Comparison of ENCODE assay signal across 16 cellular contexts in the genomic region with DNA sequence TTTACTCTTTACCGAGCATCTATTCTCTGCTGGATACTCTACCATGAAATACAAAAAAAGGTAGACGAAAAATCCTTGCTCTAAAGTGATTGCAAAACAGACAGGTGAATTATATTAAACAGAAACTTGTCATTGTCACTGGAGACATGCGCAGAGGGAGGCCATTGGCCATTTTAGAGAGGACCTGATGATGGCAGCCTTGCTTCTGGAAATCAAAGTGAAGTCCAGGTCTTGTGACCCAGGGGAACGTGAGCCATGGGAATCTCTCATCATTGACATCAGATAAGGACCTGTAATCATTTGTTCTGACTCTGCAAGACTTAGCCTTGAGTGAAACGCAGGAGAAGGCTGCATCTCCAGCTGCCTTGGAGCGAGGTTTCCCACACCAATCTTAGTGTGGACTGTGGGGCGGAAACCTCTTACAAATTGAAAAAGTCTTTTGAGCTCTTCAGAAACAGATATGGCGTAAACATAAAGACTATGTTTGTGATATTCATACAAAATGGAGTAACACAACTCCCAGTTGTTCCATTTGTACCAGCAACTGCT. TPM values are rescaled to one million over a fixed set of nuclear protein-coding genes. Genes with fewer than 3 reads are reported as not detected.
DNase-seq lines count a peak whose midpoint lies in the region; ATAC-seq, FAIRE-seq and TF ChIP-seq lines count a peak whose summit lies in the region.
"Had no signal": no experiment of that assay in that cellular context is flagged by ENCODE, and none has a peak within 500 bp of the region (broad histone marks: within the 10 kb centered on the region; RNA-seq: fewer than 3 reads in every experiment).

No MANE protein-coding gene starts in this region.

- H3K4me2 ChIP-seq in HepG2 (ENCODE audit: low read depth, low read length) = no peak overlapping the region
- no peak overlapping the region; the same call in 1 of the 2 replicates for H3K4me2 ChIP-seq in K562 (ENCODE audit: insufficient read depth, low read length)
- H3K4me2 ChIP-seq: BLaER1 treated with 17β-estradiol and CSF1 and Interleukin-3, amounts not matched to agents 10 nM and 100 nM had no signal

- intact Hi-C loops in right lobe of liver (cut with DNase I) (no loop called here), HepG2 (cut with micrococcal nuclease; ENCODE audit: unreplicated experiment) (no loop called here), K562 (cut with micrococcal nuclease) (no loop called here)

- no peak overlapping the region for H3K4me3 Mint-ChIP-seq in activated naive CD8-positive, alpha-beta T cell treated with anti-CD3 and anti-CD28 coated beads for 36 hours
- H3K4me3 Mint-ChIP-seq: B cell; CD8-positive, alpha-beta T cell had no signal

- DNase-seq in right lobe of liver (no peak), HepG2 (ENCODE audit: low spot score) (no peak), K562 (ENCODE audit: extremely low read depth in 1 of 4, low spot score in 3 of 4) (no peak), left lobe of liver (ENCODE audit: low spot score) (no peak), NCI-H2081 treated with DMSO at 0.1 percent for 48 hours (lab: John Stamatoyannopoulos, UW) (no peak), GM19238 (ENCODE audit: insufficient read length, low spot score) (no peak)
- no peak for DNase-seq in activated naive CD8-positive, alpha-beta T cell treated with anti-CD3 and anti-CD28 coated beads for 36 hours
- DNase-seq: Calu3; CD8-positive, alpha-beta T cell; DMS79 treated with DMSO at 0.1 percent for 48 hours; GF-D8; HCEC 1CT; IMR-90 had no signal

- H3K27ac Mint-ChIP-seq in activated naive CD8-positive, alpha-beta T cell treated with anti-CD3 and anti-CD28 coated beads for 36 hours = no peak overlapping the region
- H3K27ac Mint-ChIP-seq: B cell; CD8-positive, alpha-beta T cell had no signal

- H3K4me1 Mint-ChIP-seq in activated naive CD8-positive, alpha-beta T cell treated with anti-CD3 and anti-CD28 coated beads for 36 hours = no peaks in the 10 kb centered on the region
- H3K4me1 Mint-ChIP-seq: B cell had no signal

- in situ Hi-C loops in HepG2 (cut with HindIII; ENCODE audit: extremely low pct_ligation_motif_present, low pct_unique_long_range_greater_than_20kb) (no loop called here), K562 (cut with MboI) (no loop called here)

- H3K27ac ChIP-seq in right lobe of liver = no peak overlapping the region
- no peak overlapping the region for H3K27ac ChIP-seq in HepG2 (ENCODE audit: extremely low read length, insufficient read depth, low read length)
- H3K27ac ChIP-seq in K562 (ENCODE audit: extremely low read depth, low read depth, low read length) = no peak overlapping the region
- H3K27ac ChIP-seq: BLaER1 treated with 17β-estradiol and CSF1 and Interleukin-3, amounts not matched to agents 10 nM and 100 nM; HL-60 had no signal

- H3K9me3 ChIP-seq in right lobe of liver (no peaks in the 10 kb centered on the region), HepG2 (ENCODE audit: low read length) (no peaks in the 10 kb centered on the region), K562 (replicated peaks; ENCODE audit: control insufficient read depth, insufficient read depth, low read depth, low read length) (no peaks in the 10 kb centered on the region)

- H4K20me1 ChIP-seq in HepG2 (ENCODE audit: insufficient read depth, low read length) (no peaks in the 10 kb centered on the region), K562 (replicated peaks; ENCODE audit: control insufficient read depth, insufficient read depth, low read length) (no peaks in the 10 kb centered on the region)
- H4K20me1 ChIP-seq: BLaER1 treated with 17β-estradiol and CSF1 and Interleukin-3, amounts not matched to agents 10 nM and 100 nM had no signal

- TF ChIP-seq CTCF in right lobe of liver (IDR thresholded peaks at IDR 0.05) (peak in 1 of 4 donors; percentile 26), HepG2 (CRISPR knock-in tag; IDR thresholded peaks at IDR 0.05) (no peak), K562 (IDR thresholded peaks at IDR 0.05 in 2 of 3, conservative IDR thresholded peaks at IDR 0.05 in 1 of 3; ENCODE audit: insufficient read depth in 2 of 3, low read depth in 1 of 3, low read length in 3 of 3) (peak in 1 of 3 experiments; percentile 26; a peak in 2 of 6 replicates)

- CTCF ChIA-PET in HepG2 (lab: Yijun Ruan, JAX; ENCODE audit: low intra/inter-chr PET ratio, low total read pairs) (no interaction called here), K562 (lab: Yijun Ruan, JAX; ENCODE audit: low intra/inter-chr PET ratio) (no interaction called here)

- TF ChIP-seq RAD21 in HepG2 (CRISPR knock-in tag; IDR thresholded peaks at IDR 0.05) (no peak), K562 (CRISPR knock-in tag; conservative IDR thresholded peaks at IDR 0.05 in 1 of 2, IDR thresholded peaks at IDR 0.05 in 1 of 2) (peak in 1 of 2 experiments; percentile 48; a peak in 2 of 4 replicates)

- POLR2A ChIA-PET in HepG2 (lab: Yijun Ruan, JAX) = no interaction called here
- POLR2A ChIA-PET in K562 (lab: Yijun Ruan, JAX) = no interaction called here

- H3K36me3 Mint-ChIP-seq in activated naive CD8-positive, alpha-beta T cell treated with anti-CD3 and anti-CD28 coated beads for 36 hours = no peaks in the 10 kb centered on the region
- H3K36me3 Mint-ChIP-seq: CD8-positive, alpha-beta T cell had no signal

- H3K27me3 Mint-ChIP-seq in activated naive CD8-positive, alpha-beta T cell treated with anti-CD3 and anti-CD28 coated beads for 36 hours = no peaks in the 10 kb centered on the region

- no peaks in the 10 kb centered on the region for H3K9me1 ChIP-seq in K562 (ENCODE audit: control insufficient read depth, insufficient read depth, low read length)

- no peaks in the 10 kb centered on the region for H3K9me3 Mint-ChIP-seq in activated naive CD8-positive, alpha-beta T cell treated with anti-CD3 and anti-CD28 coated beads for 36 hours
- H3K9me3 Mint-ChIP-seq: CD8-positive, alpha-beta T cell had no signal

- H3K4me3 ChIP-seq in right lobe of liver (no peak overlapping the region), HepG2 (replicated peaks in 1 of 3; ENCODE audit: insufficient read depth in 1 of 3, low read depth in 2 of 3, low read length in 3 of 3) (no peak overlapping the region), K562 (no peak overlapping the region)
- H3K4me3 ChIP-seq: BLaER1 treated with 17β-estradiol and CSF1 and Interleukin-3, amounts not matched to agents 10 nM and 100 nM had no signal

- 85% methylated on average over 8 of the region's 8 CpGs for WGBS in right lobe of liver (ENCODE audit: insufficient coverage, low coverage, low lambda C conversion rate, missing lambda C conversion rate)
- WGBS in HepG2 (ENCODE audit: low lambda C conversion rate) = 34% methylated on average over 8 of the region's 8 CpGs
- 18% methylated on average over 8 of the region's 8 CpGs for WGBS in K562 (ENCODE audit: insufficient coverage, low coverage, missing lambda C conversion rate)

- TF ChIP-seq EP300 in HepG2 (IDR thresholded peaks at IDR 0.05; ENCODE audit: low read depth in 2 of 2, low read length in 2 of 2) (no peak), HepG2 (CRISPR knock-in tag; IDR thresholded peaks at IDR 0.05; ENCODE audit: borderline replicate concordance) (no peak), K562 (IDR thresholded peaks at IDR 0.05; ENCODE audit: low read length) (no peak)

- H3K4me1 ChIP-seq in right lobe of liver = no peaks in the 10 kb centered on the region
- H3K4me1 ChIP-seq in HepG2 (ENCODE audit: insufficient read depth, low read length) = no peaks in the 10 kb centered on the region
- H3K4me1 ChIP-seq in K562 (replicated peaks in 1 of 2; ENCODE audit: control insufficient read depth in 2 of 2, insufficient read depth in 2 of 2, low read length in 2 of 2) = no peaks in the 10 kb centered on the region

- FAIRE-seq in HepG2 (lab: Jason Lieb, UNC) (no peak), K562 (lab: Jason Lieb, UNC) (peak; percentile 6)

- H3K36me3 ChIP-seq in right lobe of liver = no peaks in the 10 kb centered on the region
- no peaks in the 10 kb centered on the region for H3K36me3 ChIP-seq in HepG2 (replicated peaks in 1 of 2; ENCODE audit: control insufficient read depth in 1 of 2, insufficient read depth in 2 of 2, low read length in 2 of 2)
- no peaks in the 10 kb centered on the region for H3K36me3 ChIP-seq in K562 (ENCODE audit: control insufficient read depth, insufficient read depth, low read length)
- H3K36me3 ChIP-seq: BLaER1 treated with 17β-estradiol and CSF1 and Interleukin-3, amounts not matched to agents 10 nM and 100 nM had no signal

- ATAC-seq in right lobe of liver (peak; percentile 32 to 67 (median 51)), HepG2 (no peak), K562 (no peak), left lobe of liver (peak; percentile 42)
- ATAC-seq: CD8-positive, alpha-beta T cell had no signal

- no peak overlapping the region for H3K9ac ChIP-seq in HepG2 (ENCODE audit: insufficient read depth, low read depth, low read length)
- no peak overlapping the region for H3K9ac ChIP-seq in K562 (ENCODE audit: insufficient read depth in 1 of 2, low read depth in 2 of 2, low read length in 2 of 2)
- H3K9ac ChIP-seq: BLaER1 treated with 17β-estradiol and CSF1 and Interleukin-3, amounts not matched to agents 10 nM and 100 nM had no signal

- BruUV-seq in HepG2 (replicated peaks; lab: Mats Ljungman, UMichigan) (no TSS peak), K562 (replicated peaks; lab: Mats Ljungman, UMichigan) (no TSS peak)

- H2AFZ ChIP-seq in HepG2 (ENCODE audit: low read length) (no peak overlapping the region), K562 (ENCODE audit: low read depth, low read length) (no peak overlapping the region)

- H3K79me2 ChIP-seq in HepG2 (ENCODE audit: insufficient read depth, low read length) (no peaks in the 10 kb centered on the region), K562 (ENCODE audit: control insufficient read depth, insufficient read depth, low read length) (no peaks in the 10 kb centered on the region)

- TF ChIP-seq POLR2A in right lobe of liver (IDR thresholded peaks at IDR 0.05) (no peak), HepG2 (IDR thresholded peaks at IDR 0.05; ENCODE audit: insufficient read depth in 1 of 2, low read depth in 2 of 2, low read length in 2 of 2) (no peak), K562 (conservative IDR thresholded peaks at IDR 0.05) (no peak)

- no peaks in the 10 kb centered on the region for H3K27me3 ChIP-seq in right lobe of liver
- H3K27me3 ChIP-seq in HepG2 (ENCODE audit: control insufficient read depth in 1 of 2, insufficient read depth in 2 of 2, low read length in 2 of 2) = no peaks in the 10 kb centered on the region; a peak in 2 of 5 replicates
- H3K27me3 ChIP-seq in K562 (ENCODE audit: control insufficient read depth in 2 of 2, insufficient read depth in 2 of 2, low read length in 2 of 2) = peaks cover 0 to 4% of the 10 kb centered on the region in 2 experiments; a peak in 3 of 5 replicates
- H3K27me3 ChIP-seq: BLaER1 treated with 17β-estradiol and CSF1 and Interleukin-3, amounts not matched to agents 10 nM and 100 nM had no signal

RNA-seq across cellular contexts. Expression of a gene that starts 16.8 kb away (rescaled TPM):
- total RNA-seq in right lobe of liver = 10 to 100 TPM; 33.9 to 60.9 (median 43.0) TPM
- total RNA-seq in HepG2 (2016; rRNA removed; fragmentation: Illumina TruSeq; extraction: Trizol) = not detected in 2 replicates
- not detected in 2 replicates for total RNA-seq in HepG2 (2016; cell fraction: cytosol; rRNA removed; fragmentation: Illumina TruSeq; extraction: Trizol; ENCODE audit: low read depth)
- total RNA-seq in HepG2 (2016; cell fraction: insoluble cytoplasmic fraction; rRNA removed; fragmentation: Illumina TruSeq; extraction: Trizol) = not detected in 2 replicates
- not detected in 2 replicates for total RNA-seq in HepG2 (2016; cell fraction: membrane; rRNA removed; fragmentation: Illumina TruSeq; extraction: Trizol)
- total RNA-seq in HepG2 (2016; cell fraction: nucleus; rRNA removed; fragmentation: Illumina TruSeq; extraction: Trizol) = not detected in 2 replicates
- polyA plus RNA-seq in HepG2 (2011; rRNA removed) = not detected in 2 replicates
- polyA plus RNA-seq in HepG2 (2011; cell fraction: cytosol; rRNA removed) = not detected in 2 replicates
- polyA plus RNA-seq in HepG2 (2011; cell fraction: nucleus; rRNA removed) = not detected in 2 replicates
- not detected in 2 replicates for polyA plus RNA-seq in HepG2 (2012)
- not detected in 2 replicates for polyA plus RNA-seq in HepG2 (2016; cell fraction: cytosol; fragmentation: Illumina TruSeq; extraction: Trizol; ENCODE audit: low read depth)
- polyA plus RNA-seq in HepG2 (2016; cell fraction: insoluble cytoplasmic fraction; fragmentation: Illumina TruSeq; extraction: Trizol; ENCODE audit: low read depth) = not detected in 2 replicates
- polyA plus RNA-seq in HepG2 (2016; cell fraction: membrane; fragmentation: Illumina TruSeq; extraction: Trizol; ENCODE audit: low read depth) = not detected in 2 replicates
- not detected in 2 replicates for polyA plus RNA-seq in HepG2 (2016; cell fraction: nucleus; fragmentation: Illumina TruSeq; extraction: Trizol; ENCODE audit: insufficient read depth, low read depth)
- polyA minus RNA-seq in HepG2 (2011; rRNA and poly(A)+ RNA removed; ENCODE audit: low replicate concordance) = not detected in 2 replicates
- not detected in 2 replicates for polyA minus RNA-seq in HepG2 (2011; cell fraction: cytosol; rRNA and poly(A)+ RNA removed)
- not detected in 2 replicates for polyA minus RNA-seq in HepG2 (2011; cell fraction: nucleus; rRNA and poly(A)+ RNA removed)
- total RNA-seq in K562 (2011; cell fraction: chromatin; rRNA removed; ENCODE audit: low replicate concordance) = 0.97 and 2.0 TPM in 2 replicates
- 0.50 and 1.2 TPM in 2 replicates for total RNA-seq in K562 (2011; cell fraction: nucleolus; rRNA removed)
- total RNA-seq in K562 (2011; cell fraction: nucleoplasm; rRNA removed) = 1.5 and 2.1 TPM in 2 replicates
- total RNA-seq in K562 (2014; rRNA removed) = 0.54 and 0.61 TPM in 2 replicates
- total RNA-seq in K562 (2014; rRNA removed; fragmentation: Illumina TruSeq; extraction: Trizol) = 0.51 and 0.54 TPM in 2 replicates
- 0.38 and 0.43 TPM in 2 replicates for total RNA-seq in K562 (2015; rRNA removed; fragmentation: Illumina TruSeq; extraction: Trizol)
- total RNA-seq in K562 (2021) = 0.54 and 0.66 TPM in 2 replicates
- polyA plus RNA-seq in K562 (2011; rRNA removed) = 1.2 and 2.6 TPM in 2 replicates
- polyA plus RNA-seq in K562 (2011; cell fraction: cytosol; rRNA removed) = 0.54 and 1.6 TPM in 2 replicates
- 1.5 and 4.8 TPM in 2 replicates for polyA plus RNA-seq in K562 (2011; cell fraction: nucleus; rRNA removed)
- 0.66 and 1.3 TPM in 2 replicates for polyA plus RNA-seq in K562 (2012)
- 0.32 and 0.58 TPM in 2 replicates for polyA plus RNA-seq in K562 (2014; fragmentation: Illumina TruSeq; extraction: Trizol)
- polyA plus RNA-seq in K562 (2014; fragmentation: Nextera tagmentation; extraction: Ambion mirVana) = under 1 TPM; 0.14 to 0.20 TPM
- polyA plus RNA-seq in K562 (2014; rRNA removed) = 0.37 and 0.73 TPM in 2 replicates
- polyA minus RNA-seq in K562 (2011; rRNA and poly(A)+ RNA removed) = 1.4 and 1.6 TPM in 2 replicates
- 0.86 TPM in 1 of 2 replicates, not detected in the other for polyA minus RNA-seq in K562 (2011; cell fraction: cytosol; rRNA and poly(A)+ RNA removed)
- polyA minus RNA-seq in K562 (2011; cell fraction: nucleus; rRNA and poly(A)+ RNA removed) = 0.54 and 2.3 TPM in 2 replicates
- total RNA-seq in left lobe of liver = 39.2 TPM
- total RNA-seq in activated naive CD8-positive, alpha-beta T cell treated with anti-CD3 and anti-CD28 coated beads for 36 hours = 1 to 10 TPM; 2.6 to 3.2 TPM

Comparison
In these comparisons a context has a peak if more than half of its experiments do, and no peak if none do; other contexts are left out.
1. ATAC-seq: peak in right lobe of liver (4 of 4) and left lobe of liver (single experiment); none in HepG2 (single experiment) and K562 (single experiment).